ENCODE assay signal across 17 cellular contexts in the genomic region with DNA sequence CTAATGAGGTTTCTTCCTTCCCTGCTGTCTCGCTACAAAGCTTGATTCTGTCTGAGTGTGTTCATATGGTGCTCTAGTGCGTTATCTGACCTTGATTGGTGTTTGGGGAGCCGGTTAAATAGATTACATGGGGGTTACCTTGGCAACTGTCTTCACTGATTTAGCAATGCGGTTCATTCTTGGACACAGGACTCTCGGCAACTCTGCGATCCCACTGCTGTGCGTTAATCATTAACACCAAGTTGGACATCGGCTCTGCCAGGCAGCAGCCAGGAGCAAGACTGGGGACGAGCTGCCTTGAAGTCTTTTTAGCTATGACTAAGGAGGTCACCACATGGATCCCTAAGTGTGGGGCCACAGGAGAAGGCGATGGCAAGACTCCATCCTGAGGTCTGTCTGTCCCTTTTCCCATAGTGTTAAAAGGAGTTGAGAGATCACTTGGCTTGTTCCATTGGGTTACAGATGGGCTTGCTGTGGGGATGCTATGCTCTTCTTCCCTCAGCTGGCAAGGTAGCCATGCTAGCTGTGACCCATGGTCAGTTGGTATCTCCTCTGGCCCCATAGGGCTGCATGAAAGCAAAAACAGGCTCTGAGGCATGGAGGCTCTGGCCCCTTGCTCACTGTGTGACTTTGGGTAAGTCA.
DNase-seq lines count a peak whose midpoint lies in the region; ATAC-seq, FAIRE-seq and TF ChIP-seq lines count a peak whose summit lies in the region.
"Had no signal": no experiment of that assay in that cellular context is flagged by ENCODE, and none has a peak within 500 bp of the region (broad histone marks: within the 10 kb centered on the region; RNA-seq: fewer than 3 reads in every experiment).

No MANE protein-coding gene starts in this region.

- FAIRE-seq in RCC 7860 (lab: Jason Lieb, UNC), result peak; percentile 93
- FAIRE-seq: D721Med had no signal

- H3K4me1 Mint-ChIP-seq in glutamatergic neuron (ENCODE audit: low read depth, unreplicated experiment), result peaks cover 2% of the 10 kb centered on the region
- H3K4me1 Mint-ChIP-seq in nephron progenitor cell, result peaks cover 10% of the 10 kb centered on the region
- H3K4me1 Mint-ChIP-seq: activated CD4-positive, alpha-beta T cell treated with anti-CD3 and anti-CD28 coated beads, Interleukin-2, amount 10 ng/mL, durations not matched to agents 7 days and 5 days; memory B cell had no signal

- H3K9me3 Mint-ChIP-seq in glutamatergic neuron (ENCODE audit: unreplicated experiment), result peaks cover 2% of the 10 kb centered on the region
- peaks cover 35% of the 10 kb centered on the region for H3K9me3 Mint-ChIP-seq in nephron progenitor cell
- H3K9me3 Mint-ChIP-seq: activated CD4-positive, alpha-beta T cell treated with anti-CD3 and anti-CD28 coated beads, Interleukin-2, amount 10 ng/mL, durations not matched to agents 7 days and 5 days; activated T-cell treated with anti-CD3 and anti-CD28 coated beads, Interleukin-2, amount 50 U/mL, for 4 hours; memory B cell had no signal

- H3K4me3 Mint-ChIP-seq in glutamatergic neuron (ENCODE audit: unreplicated experiment) (peak overlapping the region; percentile 38), nephron progenitor cell (no peak overlapping the region)
- H3K4me3 Mint-ChIP-seq: activated CD4-positive, alpha-beta T cell treated with anti-CD3 and anti-CD28 coated beads, Interleukin-2, amount 10 ng/mL, durations not matched to agents 7 days and 5 days; activated T-cell treated with anti-CD3 and anti-CD28 coated beads, Interleukin-2, amount 50 U/mL, for 4 hours; memory B cell had no signal

- H3K27ac Mint-ChIP-seq in glutamatergic neuron (ENCODE audit: unreplicated experiment) (peak overlapping the region; percentile 77), nephron progenitor cell (no peak overlapping the region)
- H3K27ac Mint-ChIP-seq: activated CD4-positive, alpha-beta T cell treated with anti-CD3 and anti-CD28 coated beads, Interleukin-2, amount 10 ng/mL, durations not matched to agents 7 days and 5 days; memory B cell had no signal

- H3K36me3 Mint-ChIP-seq in glutamatergic neuron (ENCODE audit: unreplicated experiment) (peaks cover 4% of the 10 kb centered on the region), nephron progenitor cell (ENCODE audit: low read depth) (no peaks in the 10 kb centered on the region)
- H3K36me3 Mint-ChIP-seq: memory B cell had no signal

- no peak for ATAC-seq in HG03045 (IDR thresholded peaks at IDR 0.05; ENCODE audit: unreplicated experiment)
- ATAC-seq: activated T-cell treated with anti-CD3 and anti-CD28 coated beads, Interleukin-2, amount 50 U/mL, for 4 hours had no signal

- no peak overlapping the region for H3K4me3 ChIP-seq in AG10803 (ENCODE audit: low read length)
- H3K4me3 ChIP-seq: skin epidermis, upper lobe of left lung had no signal

- H3K27me3 Mint-ChIP-seq in glutamatergic neuron (ENCODE audit: unreplicated experiment), result peaks cover 3% of the 10 kb centered on the region
- peaks cover 3% of the 10 kb centered on the region for H3K27me3 Mint-ChIP-seq in nephron progenitor cell (ENCODE audit: low read depth, poor library complexity)

- TF ChIP-seq CTCF in AG10803 (conservative IDR thresholded peaks at IDR 0.05; ENCODE audit: low read length), result no peak
- TF ChIP-seq CTCF in glutamatergic neuron (IDR thresholded peaks at IDR 0.05; ENCODE audit: partially characterized antibody, unreplicated experiment), result no peak
- no peak for TF ChIP-seq CTCF in nephron progenitor cell (IDR thresholded peaks at IDR 0.05)

- DNase-seq in AG10803 (ENCODE audit: low read depth), result peak; percentile 11
- DNase-seq in RCC 7860 (ENCODE audit: low spot score), result peak; percentile 80
- no peak for DNase-seq in glutamatergic neuron
- DNase-seq in nephron progenitor cell, result peak; percentile 10
- DNase-seq in activated effector memory CD4-positive, alpha-beta T cell treated with Interleukin-2 at 50 U/mL for 16 hours, result no peak
- no peak for DNase-seq in EL
- no peak for DNase-seq in NCI-H2171 treated with DMSO at 0.1 percent for 48 hours (lab: John Stamatoyannopoulos, UW)
- DNase-seq: activated CD4-positive, alpha-beta T cell treated with anti-CD3 and anti-CD28 coated beads, Interleukin-2, amount 10 ng/mL, durations not matched to agents 7 days and 5 days; activated T-cell treated with anti-CD3 and anti-CD28 coated beads, Interleukin-2, amount 50 U/mL, for 4 hours; cerebellar nuclear complex; foreskin melanocyte; NCI-H1092 treated with DMSO at 0.1 percent for 48 hours; upper lobe of left lung had no signal

Comparison
In these comparisons a context has a peak if more than half of its experiments do, and no peak if none do; other contexts are left out.
1. DNase-seq: peak in AG10803 (single experiment), RCC 7860 (single experiment) and nephron progenitor cell (single experiment); none in glutamatergic neuron (single experiment), activated effector memory CD4-positive, alpha-beta T cell treated with Interleukin-2 at 50 U/mL for 16 hours (single experiment), EL (single experiment) and NCI-H2171 treated with DMSO at 0.1 percent for 48 hours (single experiment).